Comparison of ENCODE assay signal across 15 cellular contexts in the genomic region with DNA sequence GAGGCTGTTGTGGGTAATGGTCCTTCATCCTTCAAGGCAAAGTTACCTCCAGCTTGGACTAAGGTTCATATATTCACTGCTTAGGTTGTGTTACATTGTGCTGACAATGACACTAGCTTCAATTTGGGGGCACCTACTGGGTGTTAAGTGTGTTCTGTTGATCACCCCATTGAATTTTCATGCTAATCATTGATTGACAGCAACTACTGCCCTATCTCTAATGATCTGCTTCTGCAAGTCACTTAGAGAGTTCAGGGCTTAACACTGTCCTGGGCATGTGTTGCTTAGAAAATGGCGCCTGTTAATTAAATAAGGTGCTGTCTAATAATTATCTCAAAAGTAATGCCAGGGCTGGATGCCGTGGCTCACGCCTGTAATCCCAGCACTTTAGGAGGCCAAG. TPM values are rescaled to one million over a fixed set of nuclear protein-coding genes. Genes with fewer than 3 reads are reported as not detected.
DNase-seq lines count a peak whose midpoint lies in the region; ATAC-seq lines count a peak whose summit lies in the region.
"Had no signal": no experiment of that assay in that cellular context is flagged by ENCODE, and none has a peak within 500 bp of the region (broad histone marks: within the 10 kb centered on the region; RNA-seq: fewer than 3 reads in every experiment).

No MANE protein-coding gene starts in this region.

- H3K4me1 ChIP-seq in duodenal mucosa (ENCODE audit: control insufficient read depth in 1 of 2, insufficient read depth in 2 of 2, low read length in 2 of 2) (peaks cover 53 to 58% of the 10 kb centered on the region in 2 donors), muscle layer of duodenum (ENCODE audit: control insufficient read depth in 1 of 2, insufficient read depth in 2 of 2, low read length in 2 of 2) (peaks cover 5 to 52% of the 10 kb centered on the region in 2 donors), urinary bladder (ENCODE audit: insufficient read depth) (no peaks in the 10 kb centered on the region)

- H3K27me3 ChIP-seq in duodenal mucosa (ENCODE audit: control insufficient read depth in 1 of 2, insufficient read depth in 2 of 2, low read length in 2 of 2) (no peaks in the 10 kb centered on the region), muscle layer of duodenum (ENCODE audit: low read depth, low read length) (no peaks in the 10 kb centered on the region)
- H3K27me3 ChIP-seq: cardiac muscle cell, right atrium auricular region had no signal

- peaks cover 51% of the 10 kb centered on the region for H3K4me1 Mint-ChIP-seq in activated T-cell treated with anti-CD3 and anti-CD28 coated beads, Interleukin-2, amount 50 U/mL, for 72 hours (ENCODE audit: low read depth)

- peak overlapping the region; percentile 72 to 83 for H3K4me3 Mint-ChIP-seq in activated T-cell treated with anti-CD3 and anti-CD28 coated beads, Interleukin-2, amount 50 U/mL, for 72 hours
- H3K4me3 Mint-ChIP-seq: activated T-cell treated with anti-CD3 and anti-CD28 coated beads, Interleukin-2, amount 50 U/mL, for 24 hours had no signal

- no peaks in the 10 kb centered on the region for H3K27me3 Mint-ChIP-seq in activated T-cell treated with anti-CD3 and anti-CD28 coated beads, Interleukin-2, amount 50 U/mL, for 72 hours (ENCODE audit: low read depth)
- H3K27me3 Mint-ChIP-seq: activated T-cell treated with anti-CD3 and anti-CD28 coated beads, Interleukin-2, amount 50 U/mL, for 24 hours had no signal

- no peak for DNase-seq in activated T-cell treated with anti-CD3 and anti-CD28 coated beads, Interleukin-2, amount 50 U/mL, for 72 hours
- no peak for DNase-seq in activated T-cell treated with anti-CD3 and anti-CD28 coated beads for 4 hours
- no peak for DNase-seq in GDM1 (lab: John Stamatoyannopoulos, UW)
- DNase-seq: activated T-cell treated with anti-CD3 and anti-CD28 coated beads, Interleukin-2, amount 50 U/mL, for 24 hours; GOT3; left ventricle myocardium superior; NCI-H226; WERI-Rb-1 had no signal

- H3K27ac ChIP-seq in duodenal mucosa (ENCODE audit: low read depth, low read length) (no peak overlapping the region), muscle layer of duodenum (ENCODE audit: low read length) (peak overlapping the region; percentile 37), urinary bladder (ENCODE audit: low read depth) (peak overlapping the region; percentile 18)
- H3K27ac ChIP-seq: cardiac muscle cell, WERI-Rb-1 had no signal

- WGBS in urinary bladder, result 73% methylated on average over 3 of the region's 3 CpGs

- ATAC-seq in activated T-cell treated with anti-CD3 and anti-CD28 coated beads, Interleukin-2, amount 50 U/mL, for 72 hours (replicated peaks in 1 of 2), result no peak
- no peak for ATAC-seq in GM21381 (IDR thresholded peaks at IDR 0.05; ENCODE audit: unreplicated experiment)
- ATAC-seq in GM18907 (IDR thresholded peaks at IDR 0.05; ENCODE audit: unreplicated experiment), result no peak
- ATAC-seq: left ventricle myocardium superior had no signal

- H3K9me3 ChIP-seq in duodenal mucosa (ENCODE audit: control insufficient read depth in 1 of 2, low read length in 2 of 2), result no peaks in the 10 kb centered on the region
- H3K9me3 ChIP-seq in muscle layer of duodenum (ENCODE audit: control insufficient read depth in 1 of 2, low read length in 2 of 2), result no peaks in the 10 kb centered on the region
- H3K9me3 ChIP-seq: right atrium auricular region had no signal

- no peaks in the 10 kb centered on the region for H3K36me3 Mint-ChIP-seq in activated T-cell treated with anti-CD3 and anti-CD28 coated beads, Interleukin-2, amount 50 U/mL, for 72 hours (ENCODE audit: insufficient read depth in 2 of 2)

- H3K9me3 Mint-ChIP-seq in activated T-cell treated with anti-CD3 and anti-CD28 coated beads, Interleukin-2, amount 50 U/mL, for 72 hours, result no peaks in the 10 kb centered on the region
- H3K9me3 Mint-ChIP-seq: activated T-cell treated with anti-CD3 and anti-CD28 coated beads, Interleukin-2, amount 50 U/mL, for 24 hours had no signal

- H3K27ac Mint-ChIP-seq in activated T-cell treated with anti-CD3 and anti-CD28 coated beads, Interleukin-2, amount 50 U/mL, for 72 hours, result no peak overlapping the region
- H3K27ac Mint-ChIP-seq: activated T-cell treated with anti-CD3 and anti-CD28 coated beads, Interleukin-2, amount 50 U/mL, for 24 hours had no signal

- peak overlapping the region; percentile 52 to 93 for H3K4me3 ChIP-seq in duodenal mucosa (ENCODE audit: low read depth in 1 of 2, low read length in 2 of 2)
- H3K4me3 ChIP-seq in muscle layer of duodenum (ENCODE audit: low read depth in 1 of 2, low read length in 2 of 2), result peak overlapping the region; percentile 95 to 96
- H3K4me3 ChIP-seq in urinary bladder (ENCODE audit: low read depth, low read length), result no peak overlapping the region
- H3K4me3 ChIP-seq: cardiac muscle cell had no signal

- no peaks in the 10 kb centered on the region for H3K36me3 ChIP-seq in duodenal mucosa (ENCODE audit: control insufficient read depth in 1 of 2, insufficient read depth in 2 of 2, low read length in 2 of 2)
- no peaks in the 10 kb centered on the region for H3K36me3 ChIP-seq in muscle layer of duodenum (ENCODE audit: control insufficient read depth in 1 of 2, insufficient read depth in 2 of 2, low read length in 2 of 2)
- no peaks in the 10 kb centered on the region for H3K36me3 ChIP-seq in urinary bladder (ENCODE audit: insufficient read depth)
- H3K36me3 ChIP-seq: cardiac muscle cell, right atrium auricular region, WERI-Rb-1 had no signal

- peak overlapping the region; percentile 1 to 89 for H3K9ac ChIP-seq in duodenal mucosa (ENCODE audit: low read depth in 1 of 2, low read length in 2 of 2)

RNA-seq across cellular contexts. Expression of a gene that starts 3.4 kb away (rescaled TPM):
- 10 to 100 TPM; 46.1 to 56.7 TPM for total RNA-seq in activated T-cell treated with anti-CD3 and anti-CD28 coated beads, Interleukin-2, amount 50 U/mL, for 72 hours
- 155 TPM for total RNA-seq in urinary bladder
- 98.3 TPM for polyA plus RNA-seq in urinary bladder
